ENCODE assay signal across 13 cellular contexts in the genomic region with DNA sequence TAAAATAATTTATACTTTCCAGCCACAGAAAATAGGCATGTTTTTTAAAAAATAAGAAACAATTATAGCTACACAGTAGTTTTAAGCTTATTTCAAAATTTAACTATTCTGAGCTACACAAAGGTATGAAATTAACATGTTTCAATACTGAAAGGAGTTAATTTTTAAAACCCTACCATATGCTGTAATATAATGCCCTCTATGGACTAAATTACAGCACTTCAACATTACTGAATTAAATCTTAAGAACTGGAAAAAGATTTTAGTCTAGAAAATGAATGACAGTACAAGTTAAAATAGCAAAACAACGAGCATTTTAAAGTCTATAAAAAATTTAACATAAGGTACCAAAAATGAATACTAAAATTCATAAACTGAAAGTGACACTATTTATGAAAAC. TPM values are rescaled to one million over a fixed set of nuclear protein-coding genes. Genes with fewer than 3 reads are reported as not detected.
A peak's percentile ranks its signal among the peaks of the same experiment; 100 is the strongest.
DNase-seq lines count a peak whose midpoint lies in the region; ATAC-seq and TF ChIP-seq lines count a peak whose summit lies in the region.
"Had no signal": no experiment of that assay in that cellular context is flagged by ENCODE, and none has a peak within 500 bp of the region (broad histone marks: within the 10 kb centered on the region; RNA-seq: fewer than 3 reads in every experiment).

No MANE protein-coding gene starts in this region.

- BruUV-seq in mammary epithelial cell (replicated peaks; lab: Mats Ljungman, UMichigan): no TSS peak

- H3K4me1 ChIP-seq in DND-41 (ENCODE audit: insufficient read depth, low read length) (peaks cover 30% of the 10 kb centered on the region), mammary epithelial cell (ENCODE audit: insufficient read depth, low read length) (peaks cover 67% of the 10 kb centered on the region)
- H3K4me1 ChIP-seq in CD8-positive, alpha-beta memory T cell (ENCODE audit: insufficient read depth, low read length): peaks cover 19% of the 10 kb centered on the region

- H3K27me3 ChIP-seq in DND-41 (ENCODE audit: insufficient read depth, low read length, poor library complexity): no peaks in the 10 kb centered on the region
- H3K27me3 ChIP-seq in mammary epithelial cell (ENCODE audit: insufficient read depth, low read length): no peaks in the 10 kb centered on the region
- no peaks in the 10 kb centered on the region for H3K27me3 ChIP-seq in CD8-positive, alpha-beta memory T cell (ENCODE audit: insufficient read depth, low read length, poor library complexity, severe bottlenecking)
- H3K27me3 ChIP-seq: vagina had no signal

- H3K4me3 ChIP-seq in DND-41 (ENCODE audit: low read depth in 1 of 2, low read length in 2 of 2): no peak overlapping the region
- H3K4me3 ChIP-seq in LNCaP clone FGC (ENCODE audit: low read depth, low read length): no peak overlapping the region
- H3K4me3 ChIP-seq in mammary epithelial cell (replicated peaks in 1 of 3; ENCODE audit: insufficient read depth in 1 of 3, low read depth in 2 of 3, low read length in 3 of 3): peak overlapping the region in 1 of 3 experiments; percentile 18
- no peak overlapping the region for H3K4me3 ChIP-seq in CD8-positive, alpha-beta memory T cell (ENCODE audit: low read length)
- H3K4me3 ChIP-seq: vagina had no signal

- ATAC-seq in DND-41 (ENCODE audit: insufficient read depth, low read depth): no peak

- no peaks in the 10 kb centered on the region for H3K9me3 ChIP-seq in DND-41 (ENCODE audit: insufficient read depth, low read length, severe bottlenecking)
- H3K9me3 ChIP-seq in mammary epithelial cell (replicated peaks; ENCODE audit: insufficient read depth, low read length): no peaks in the 10 kb centered on the region
- no peaks in the 10 kb centered on the region for H3K9me3 ChIP-seq in CD8-positive, alpha-beta memory T cell (ENCODE audit: low read length)
- H3K9me3 ChIP-seq: vagina had no signal

- H3K4me2 ChIP-seq in DND-41 (ENCODE audit: insufficient read depth, low read length) (no peak overlapping the region), mammary epithelial cell (ENCODE audit: insufficient read depth, low read depth, low read length) (peak overlapping the region; percentile 90)

- dilution Hi-C loops in mammary epithelial cell (cut with HindIII; ENCODE audit: low sequenced_read_pairs): no loop called here

- H2AFZ ChIP-seq in DND-41 (ENCODE audit: low read depth, low read length): no peak overlapping the region
- no peak overlapping the region for H2AFZ ChIP-seq in mammary epithelial cell (ENCODE audit: low read depth, low read length)

- H3K9me3 Mint-ChIP-seq in osteocyte (ENCODE audit: unreplicated experiment): no peaks in the 10 kb centered on the region
- no peaks in the 10 kb centered on the region for H3K9me3 Mint-ChIP-seq in CD8-positive, alpha-beta memory T cell

- peaks cover 100% of the 10 kb centered on the region for H3K79me2 ChIP-seq in DND-41 (ENCODE audit: insufficient read depth, low read length)
- peaks cover 99% of the 10 kb centered on the region for H3K79me2 ChIP-seq in mammary epithelial cell (ENCODE audit: insufficient read depth, low read length)

- no peaks in the 10 kb centered on the region for H3K27me3 Mint-ChIP-seq in osteocyte (ENCODE audit: unreplicated experiment)
- H3K27me3 Mint-ChIP-seq in CD8-positive, alpha-beta memory T cell: no peaks in the 10 kb centered on the region

- no peak overlapping the region for H3K4me3 Mint-ChIP-seq in osteocyte (ENCODE audit: unreplicated experiment)
- no peak overlapping the region for H3K4me3 Mint-ChIP-seq in CD8-positive, alpha-beta memory T cell

- WGBS in mammary epithelial cell (ENCODE audit: low coverage, missing lambda C conversion rate): 0% methylated on average over 1 of the region's 1 CpG

- DNase-seq in DND-41: no peak
- no peak for DNase-seq in LNCaP clone FGC (ENCODE audit: low read depth)
- DNase-seq in mammary epithelial cell: no peak
- no peak for DNase-seq in osteocyte (ENCODE audit: extremely low spot score, unreplicated experiment)
- DNase-seq in dedifferentiated amniotic fluid mesenchymal stem cell (ENCODE audit: extremely low spot score): no peak
- DNase-seq in CD8-positive, alpha-beta memory T cell: no peak
- no peak for DNase-seq in NCI-H128 (lab: John Stamatoyannopoulos, UW; ENCODE audit: unreplicated experiment)
- no peak for DNase-seq in iPS-NIHi11 (ENCODE audit: low spot score)
- DNase-seq: activated CD4-positive, alpha-beta T cell treated with anti-CD3 and anti-CD28 coated beads, Interleukin-2, amount 50 U/mL, for 1 hour; DMS79 treated with DMSO at 0.1 percent for 48 hours; midbrain; SIG-M5 had no signal

- H3K4me1 Mint-ChIP-seq in osteocyte (ENCODE audit: unreplicated experiment): peaks cover 88% of the 10 kb centered on the region
- peaks cover 49 to 83% (median 80%) of the 10 kb centered on the region in 3 donors for H3K4me1 Mint-ChIP-seq in CD8-positive, alpha-beta memory T cell

- H3K36me3 Mint-ChIP-seq in osteocyte (ENCODE audit: unreplicated experiment): peaks cover 20% of the 10 kb centered on the region
- peaks cover 0 to 3% (median 2%) of the 10 kb centered on the region in 3 donors for H3K36me3 Mint-ChIP-seq in CD8-positive, alpha-beta memory T cell

- intact Hi-C loops in mammary epithelial cell (cut with micrococcal nuclease): loop anchor here (1.0 to 10.0 kb wide), 5 partner anchors 37 to 289 kb away; partner anchors contain the start of gene EML6

- POLR2A ChIA-PET in CD8-positive, alpha-beta memory T cell (lab: Charles Lee): interaction anchor here (0.6 kb wide), 1 partner anchor 18 kb away, joined by 3 read pairs; no protein-coding TSS in a partner anchor

- no peak overlapping the region for H3K27ac ChIP-seq in DND-41 (ENCODE audit: low read length)
- peak overlapping the region; percentile 36 for H3K27ac ChIP-seq in mammary epithelial cell (ENCODE audit: insufficient read depth, low read depth, low read length)
- no peak overlapping the region for H3K27ac ChIP-seq in CD8-positive, alpha-beta memory T cell (ENCODE audit: low read depth, low read length)

- H4K20me1 ChIP-seq in DND-41 (ENCODE audit: insufficient read depth, low read length) (peaks cover 48% of the 10 kb centered on the region), mammary epithelial cell (ENCODE audit: insufficient read depth, low read length) (peaks cover 14% of the 10 kb centered on the region)

- H3K27ac Mint-ChIP-seq in osteocyte (ENCODE audit: unreplicated experiment): no peak overlapping the region
- H3K27ac Mint-ChIP-seq in CD8-positive, alpha-beta memory T cell: peak overlapping the region in 1 of 8 donors; percentile 18

- TF ChIP-seq CTCF in DND-41 (IDR thresholded peaks at IDR 0.05; ENCODE audit: borderline replicate concordance, extremely low read depth, low read length, poor library complexity, severe bottlenecking): peak; percentile 40
- peak; percentile 38 for TF ChIP-seq CTCF in LNCaP clone FGC (IDR thresholded peaks at IDR 0.05; ENCODE audit: control insufficient read depth, extremely low read depth, insufficient read depth)
- peak; percentile 23 to 36 for TF ChIP-seq CTCF in mammary epithelial cell (conservative IDR thresholded peaks at IDR 0.05 in 1 of 2, IDR thresholded peaks at IDR 0.05 in 1 of 2; ENCODE audit: extremely low read depth in 1 of 2, insufficient read depth in 1 of 2, low read depth in 1 of 2, low read length in 2 of 2)
- peak; percentile 28 for TF ChIP-seq CTCF in osteocyte (IDR thresholded peaks at IDR 0.05)

- H3K36me3 ChIP-seq in DND-41 (ENCODE audit: insufficient read depth, low read length) (peaks cover 16% of the 10 kb centered on the region; the same call in 1 of the 2 replicates), mammary epithelial cell (ENCODE audit: insufficient read depth, low read length) (no peaks in the 10 kb centered on the region)
- no peaks in the 10 kb centered on the region for H3K36me3 ChIP-seq in CD8-positive, alpha-beta memory T cell (ENCODE audit: insufficient read depth, low read length)
- H3K36me3 ChIP-seq: vagina had no signal

- CTCF ChIA-PET in mammary epithelial cell (lab: Charles Lee; ENCODE audit: low non-redundant PET): interaction anchor here (0.6 to 1.3 kb wide), 4 partner anchors 114 to 305 kb away, joined by 4 to 12 read pairs (median 5); no protein-coding TSS in a partner anchor
- CTCF ChIA-PET in CD8-positive, alpha-beta memory T cell (lab: Charles Lee): interaction anchor here (1.0 to 1.5 kb wide), 4 partner anchors 17 to 114 kb away, joined by 3 to 6 read pairs (median 6); partner anchors contain the start of gene RTN4

- in situ Hi-C loops in mammary epithelial cell (cut with MboI; ENCODE audit: low sequenced_read_pairs in 2 of 2): loop anchor here (10.0 kb wide), 2 partner anchors 151 to 161 kb away; no protein-coding TSS in a partner anchor

- H3K9ac ChIP-seq in DND-41 (ENCODE audit: low read depth, low read length): no peak overlapping the region
- peak overlapping the region; percentile 2 for H3K9ac ChIP-seq in mammary epithelial cell (ENCODE audit: insufficient read depth, low read length)

RNA-seq across cellular contexts. Expression of gene RTN4, which starts 36.3 kb away (rescaled TPM):
- total RNA-seq in mammary epithelial cell (100 to 1,000 TPM; 222 to 401 TPM), osteocyte (532 and 603 TPM in 2 replicates)
- polyA plus RNA-seq in mammary epithelial cell: 278 TPM
- 718 TPM for polyA minus RNA-seq in mammary epithelial cell
- total RNA-seq in CD8-positive, alpha-beta memory T cell: 100 to 1,000 TPM; 105 to 110 TPM
- polyA plus RNA-seq in CD8-positive, alpha-beta memory T cell: 100 TPM
